In the genomic region with DNA sequence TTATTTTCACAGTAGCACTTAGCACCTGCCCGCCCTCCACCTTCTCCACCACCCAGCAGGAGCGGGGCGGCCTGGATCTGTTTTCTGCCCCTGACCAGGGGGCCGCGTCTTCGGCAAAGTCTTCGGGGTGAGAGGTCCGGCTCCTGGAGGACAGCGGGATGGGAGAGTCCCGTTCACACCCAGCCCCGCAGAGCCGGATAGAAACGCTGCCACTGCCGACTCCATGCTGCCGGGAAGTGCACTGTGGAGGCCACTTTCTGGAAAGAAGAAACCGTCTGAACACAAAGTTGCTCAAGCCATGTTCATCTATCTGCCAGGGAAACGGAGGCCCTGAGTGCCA, we compare ENCODE assay signal across 9 cellular contexts. TPM values are rescaled to one million over a fixed set of nuclear protein-coding genes. Genes with fewer than 3 reads are reported as not detected.
DNase-seq lines count a peak whose midpoint lies in the region; ATAC-seq and TF ChIP-seq lines count a peak whose summit lies in the region.
"Had no signal": no experiment of that assay in that cellular context is flagged by ENCODE, and none has a peak within 500 bp of the region (broad histone marks: within the 10 kb centered on the region; RNA-seq: fewer than 3 reads in every experiment).

No MANE protein-coding gene starts in this region.

- no peak overlapping the region for H2BK15ac ChIP-seq in mesenchymal stem cell (ENCODE audit: low read depth, poor library complexity, severe bottlenecking)

- no peak overlapping the region for H3K4ac ChIP-seq in mesenchymal stem cell (ENCODE audit: low read depth in 1 of 2, low read length in 2 of 2)

- no peak overlapping the region for H4K91ac ChIP-seq in mesenchymal stem cell (ENCODE audit: low read length)

- in situ Hi-C loops in transverse colon (cut with MboI; ENCODE audit: low pct_ligation_motif_present in 1 of 4, low pct_unique_long_range_greater_than_20kb in 1 of 4, low sequenced_read_pairs in 3 of 4) = loop anchor here in 1 of 4 donors (25.0 kb wide), 1 partner anchor 101 kb away; a partner anchor contains a TSS

- no peak overlapping the region for H2BK120ac ChIP-seq in mesenchymal stem cell (ENCODE audit: low read depth, low read length)

- ATAC-seq in GM19452 (IDR thresholded peaks at IDR 0.05; ENCODE audit: unreplicated experiment) = no peak

- no peaks in the 10 kb centered on the region for H3K9me3 ChIP-seq in mesenchymal stem cell (ENCODE audit: control insufficient read depth, low read length)
- no peaks in the 10 kb centered on the region for H3K9me3 ChIP-seq in transverse colon

- no peak overlapping the region for H2BK12ac ChIP-seq in mesenchymal stem cell (ENCODE audit: low read length in 2 of 2)

- no peak overlapping the region for H4K8ac ChIP-seq in mesenchymal stem cell (ENCODE audit: low read length)

- no peak overlapping the region for H2AK5ac ChIP-seq in mesenchymal stem cell (ENCODE audit: low read length, severe bottlenecking)

- peaks cover 10% of the 10 kb centered on the region for H3K4me1 Mint-ChIP-seq in activated naive CD4-positive, alpha-beta T cell treated with anti-CD3 and anti-CD28 coated beads, Interleukin-2, amount 10 ng/mL, durations not matched to agents 7 days and 5 days
- peaks cover 12% of the 10 kb centered on the region for H3K4me1 Mint-ChIP-seq in chondrocyte (ENCODE audit: low read depth)

- peak overlapping the region; percentile 3 for H3K27ac Mint-ChIP-seq in activated naive CD4-positive, alpha-beta T cell treated with anti-CD3 and anti-CD28 coated beads, Interleukin-2, amount 10 ng/mL, durations not matched to agents 7 days and 5 days
- H3K27ac Mint-ChIP-seq in chondrocyte (ENCODE audit: unreplicated experiment) = no peak overlapping the region

- peak overlapping the region; percentile 77 for H3K4me2 ChIP-seq in mesenchymal stem cell (ENCODE audit: low read length, poor library complexity, severe bottlenecking)

- peaks cover 92% of the 10 kb centered on the region for H3K27me3 Mint-ChIP-seq in activated naive CD4-positive, alpha-beta T cell treated with anti-CD3 and anti-CD28 coated beads, Interleukin-2, amount 10 ng/mL, durations not matched to agents 7 days and 5 days
- H3K27me3 Mint-ChIP-seq in chondrocyte (ENCODE audit: low read depth) = peaks cover 38% of the 10 kb centered on the region

- H3K27ac ChIP-seq in mesenchymal stem cell (ENCODE audit: low read length, poor library complexity, severe bottlenecking) (no peak overlapping the region), transverse colon (peak overlapping the region in 2 of 4 donors; percentile 7 to 55)

- peaks cover 2% of the 10 kb centered on the region for H3K36me3 Mint-ChIP-seq in activated naive CD4-positive, alpha-beta T cell treated with anti-CD3 and anti-CD28 coated beads, Interleukin-2, amount 10 ng/mL, durations not matched to agents 7 days and 5 days
- no peaks in the 10 kb centered on the region for H3K36me3 Mint-ChIP-seq in chondrocyte (ENCODE audit: low read depth)

- H3K23ac ChIP-seq in mesenchymal stem cell (ENCODE audit: low read length in 2 of 2) = no peak overlapping the region

- peak overlapping the region; percentile 72 for H3K4me3 Mint-ChIP-seq in activated naive CD4-positive, alpha-beta T cell treated with anti-CD3 and anti-CD28 coated beads, Interleukin-2, amount 10 ng/mL, durations not matched to agents 7 days and 5 days
- H3K4me3 Mint-ChIP-seq in chondrocyte (ENCODE audit: unreplicated experiment) = peak overlapping the region; percentile 74

- no peak for TF ChIP-seq POLR2A in transverse colon (IDR thresholded peaks at IDR 0.05)

- H3K27me3 ChIP-seq in mesenchymal stem cell (ENCODE audit: control insufficient read depth in 1 of 2, insufficient read depth in 1 of 2, low read length in 2 of 2) (peaks cover 31 to 63% of the 10 kb centered on the region in 2 experiments), transverse colon (peaks cover 33% of the 10 kb centered on the region)

- H3K18ac ChIP-seq in mesenchymal stem cell (ENCODE audit: low read depth in 1 of 2, low read length in 2 of 2) = no peak overlapping the region

- H3K9me3 Mint-ChIP-seq in activated naive CD4-positive, alpha-beta T cell treated with anti-CD3 and anti-CD28 coated beads, Interleukin-2, amount 10 ng/mL, durations not matched to agents 7 days and 5 days = peaks cover 7% of the 10 kb centered on the region
- no peaks in the 10 kb centered on the region for H3K9me3 Mint-ChIP-seq in chondrocyte (ENCODE audit: low read depth)

- no peak overlapping the region for H2BK5ac ChIP-seq in mesenchymal stem cell (ENCODE audit: low read depth, low read length, poor library complexity, severe bottlenecking)

- H3K36me3 ChIP-seq in mesenchymal stem cell (ENCODE audit: control insufficient read depth in 1 of 2, insufficient read depth in 2 of 2, low read depth in 1 of 2, low read length in 2 of 2) = no peaks in the 10 kb centered on the region
- no peaks in the 10 kb centered on the region for H3K36me3 ChIP-seq in transverse colon

- DNase-seq in activated naive CD4-positive, alpha-beta T cell treated with anti-CD3 and anti-CD28 coated beads, Interleukin-2, amount 10 ng/mL, durations not matched to agents 7 days and 5 days = no peak
- DNase-seq in activated naive CD4-positive, alpha-beta T cell treated with Interleukin-2 at 50 U/mL for 16 hours = no peak
- DNase-seq in chondrocyte (ENCODE audit: low spot score) = no peak
- peak; percentile 11 for DNase-seq in mesenchymal stem cell
- no peak for DNase-seq in transverse colon
- no peak for DNase-seq in activated CD4-positive, CD25-positive, alpha-beta regulatory T cell (lab: John Stamatoyannopoulos, UW)
- no peak for DNase-seq in nucleus accumbens (lab: John Stamatoyannopoulos, UW)
- DNase-seq: NCI-H1694 treated with DMSO at 0.1 percent for 48 hours had no signal

- no peak overlapping the region for H3K14ac ChIP-seq in mesenchymal stem cell (ENCODE audit: low read length in 2 of 2)

- intact Hi-C loops in transverse colon (cut with DNase I; ENCODE audit: low total_unique reads) = no loop called here

- CTCF ChIA-PET in activated naive CD4-positive, alpha-beta T cell treated with anti-CD3 and anti-CD28 coated beads, Interleukin-2, amount 10 ng/mL, durations not matched to agents 7 days and 5 days (lab: Charles Lee) = interaction anchor here (0.5 to 1.8 kb wide), 4 partner anchors 8 to 158 kb away, joined by 3 to 9 read pairs (median 4); a partner anchor contains a TSS

- TF ChIP-seq CTCF in chondrocyte (IDR thresholded peaks at IDR 0.05) = no peak
- no peak for TF ChIP-seq CTCF in transverse colon (IDR thresholded peaks at IDR 0.05)

- H3K4me3 ChIP-seq in mesenchymal stem cell (ENCODE audit: insufficient read depth in 1 of 2, low read depth in 1 of 2, low read length in 2 of 2) = peak overlapping the region; percentile 40 to 70
- peak overlapping the region; percentile 30 to 65 (median 56) for H3K4me3 ChIP-seq in transverse colon

- no peaks in the 10 kb centered on the region for H3K79me1 ChIP-seq in mesenchymal stem cell (replicated peaks; ENCODE audit: low read length, poor library complexity, severe bottlenecking)

- H2AFZ ChIP-seq in mesenchymal stem cell (ENCODE audit: low read depth, low read length) = no peak overlapping the region

- under 1% methylated on average over 17 of the region's 17 CpGs for WGBS in mesenchymal stem cell
- 15% methylated on average over 10 of the region's 17 CpGs; no CpG with 5 or more reads in 1 of the 2 donors for WGBS in transverse colon (ENCODE audit: low coverage in 1 of 2), 2 donors

- TF ChIP-seq EP300 in transverse colon (IDR thresholded peaks at IDR 0.05; ENCODE audit: low read depth) = no peak

- H3K4me1 ChIP-seq in mesenchymal stem cell (ENCODE audit: control insufficient read depth, insufficient read depth, low read depth, low read length) = peaks cover 18% of the 10 kb centered on the region
- peaks cover 0 to 24% (median 16%) of the 10 kb centered on the region in 4 donors for H3K4me1 ChIP-seq in transverse colon

- H3K9ac ChIP-seq in mesenchymal stem cell (ENCODE audit: low read length) = peak overlapping the region; percentile 56

RNA-seq across cellular contexts. Expression of a gene that starts 14.5 kb away (rescaled TPM):
- 1.5 to 3.4 TPM (median 1.7 TPM) in 3 replicates for total RNA-seq in chondrocyte
- 1.4 TPM for polyA plus RNA-seq in mesenchymal stem cell (2013, experiment 1 of 2)
- 1.2 TPM for polyA plus RNA-seq in mesenchymal stem cell (2013, experiment 2 of 2)
- total RNA-seq in transverse colon = 10 to 100 TPM in 1 of 4 donors, 1 to 10 TPM in 3; 4.1 to 14.9 (median 5.7) TPM
